Comparison of ENCODE assay signal across 23 cellular contexts in genomic region chr10:8726666-8727065, GRCh38.
DNase-seq lines count a peak whose midpoint lies in the region; ATAC-seq, FAIRE-seq and TF ChIP-seq lines count a peak whose summit lies in the region.
"Had no signal": no experiment of that assay in that cellular context is flagged by ENCODE, and none has a peak within 500 bp of the region (broad histone marks: within the 10 kb centered on the region; RNA-seq: fewer than 3 reads in every experiment).

No MANE protein-coding gene starts in this region.

- peak overlapping the region; percentile 6 for H3K27ac Mint-ChIP-seq in activated naive CD8-positive, alpha-beta T cell
- H3K27ac Mint-ChIP-seq in activated naive CD8-positive, alpha-beta T cell treated with anti-CD3 and anti-CD28 coated beads for 36 hours = no peak overlapping the region
- H3K27ac Mint-ChIP-seq in activated CD8-positive, alpha-beta memory T cell treated with anti-CD3 and anti-CD28 coated beads, Interleukin-2, amount 10 ng/mL, durations not matched to agents 7 days and 5 days = no peak overlapping the region
- H3K27ac Mint-ChIP-seq: CD4-positive, CD25-positive, alpha-beta regulatory T cell; CD8-positive, alpha-beta memory T cell; IgD-negative memory B cell had no signal

- H4K20me1 ChIP-seq in PC-9 (ENCODE audit: insufficient read depth) (no peaks in the 10 kb centered on the region), keratinocyte (ENCODE audit: control insufficient read depth, extremely low read depth, insufficient read depth, low read length) (no peaks in the 10 kb centered on the region)

- H3K27ac ChIP-seq in PC-9 (peak overlapping the region; percentile 99), keratinocyte (ENCODE audit: control insufficient read depth, insufficient read depth, low read length) (no peak overlapping the region)
- H3K27ac ChIP-seq: GM23248 had no signal

- H3K79me2 ChIP-seq in PC-9 (ENCODE audit: low read depth) = no peaks in the 10 kb centered on the region
- H3K79me2 ChIP-seq in keratinocyte (ENCODE audit: control insufficient read depth, insufficient read depth, low read length) = no peaks in the 10 kb centered on the region

- no peak for DNase-seq in activated naive CD8-positive, alpha-beta T cell treated with anti-CD3 and anti-CD28 coated beads for 36 hours
- DNase-seq in PC-9 (no peak), keratinocyte (ENCODE audit: low read depth, low spot score) (no peak)
- DNase-seq in activated effector memory CD4-positive, alpha-beta T cell treated with anti-CD3 and anti-CD28 coated beads, Interleukin-2, amount 50 U/mL, for 16 hours = no peak
- DNase-seq in activated CD8-positive, alpha-beta memory T cell treated with anti-CD3 and anti-CD28 coated beads, Interleukin-2, amount 50 U/mL, for 48 hours = no peak
- DNase-seq in activated CD8-positive, alpha-beta memory T cell treated with anti-CD3 and anti-CD28 coated beads, Interleukin-2, amount 10 ng/mL, durations not matched to agents 7 days and 5 days = no peak
- DNase-seq: 8988T; BE2C; C1 segment of cervical spinal cord; CD4-positive, CD25-positive, alpha-beta regulatory T cell; CD8-positive, alpha-beta memory T cell; COR-L47; DMS 273 treated with DMSO at 0.1 percent for 48 hours; DMS53; DND-41; EL; GM23248 had no signal

- H3K27me3 Mint-ChIP-seq in activated naive CD8-positive, alpha-beta T cell = peaks cover 5% of the 10 kb centered on the region
- H3K27me3 Mint-ChIP-seq in activated naive CD8-positive, alpha-beta T cell treated with anti-CD3 and anti-CD28 coated beads for 36 hours = peaks cover 15% of the 10 kb centered on the region
- no peaks in the 10 kb centered on the region for H3K27me3 Mint-ChIP-seq in activated CD8-positive, alpha-beta memory T cell treated with anti-CD3 and anti-CD28 coated beads, Interleukin-2, amount 10 ng/mL, durations not matched to agents 7 days and 5 days
- H3K27me3 Mint-ChIP-seq: IgD-negative memory B cell had no signal

- intact Hi-C loops in PC-9 (cut with micrococcal nuclease; ENCODE audit: unreplicated experiment) = loop anchor here (1.0 to 2.0 kb wide), 6 partner anchors 56 to 360 kb away; no protein-coding TSS in a partner anchor

- POLR2A ChIA-PET in PC-9 (lab: Charles Lee; ENCODE audit: unreplicated experiment) = interaction anchor here (0.6 kb wide), 1 partner anchor 360 kb away, joined by 3 read pairs; no protein-coding TSS in a partner anchor

- H3K4me1 Mint-ChIP-seq in activated naive CD8-positive, alpha-beta T cell (ENCODE audit: low read depth) = no peaks in the 10 kb centered on the region
- no peaks in the 10 kb centered on the region for H3K4me1 Mint-ChIP-seq in activated naive CD8-positive, alpha-beta T cell treated with anti-CD3 and anti-CD28 coated beads for 36 hours
- no peaks in the 10 kb centered on the region for H3K4me1 Mint-ChIP-seq in activated CD8-positive, alpha-beta memory T cell treated with anti-CD3 and anti-CD28 coated beads, Interleukin-2, amount 10 ng/mL, durations not matched to agents 7 days and 5 days
- H3K4me1 Mint-ChIP-seq: CD4-positive, CD25-positive, alpha-beta regulatory T cell; CD8-positive, alpha-beta memory T cell; IgD-negative memory B cell had no signal

- H2AFZ ChIP-seq in PC-9 = no peak overlapping the region
- peak overlapping the region; percentile 13 for H2AFZ ChIP-seq in keratinocyte (ENCODE audit: control insufficient read depth, low read length)
- H2AFZ ChIP-seq: GM23248 had no signal

- H3K4me3 ChIP-seq in PC-9 (no peak overlapping the region), keratinocyte (ENCODE audit: control insufficient read depth in 2 of 3, extremely low read depth in 1 of 3, insufficient read depth in 2 of 3, low read depth in 1 of 3, low read length in 3 of 3) (no peak overlapping the region)
- H3K4me3 ChIP-seq: GM12878, GM23248, HAP-1 had no signal

- H3K27me3 ChIP-seq in PC-9 (ENCODE audit: insufficient read depth, low read depth) (no peaks in the 10 kb centered on the region), keratinocyte (ENCODE audit: control insufficient read depth, extremely low read depth, insufficient read depth, low read length) (no peaks in the 10 kb centered on the region)
- H3K27me3 ChIP-seq: BE2C had no signal

- peaks cover 3% of the 10 kb centered on the region for H3K36me3 Mint-ChIP-seq in activated naive CD8-positive, alpha-beta T cell
- H3K36me3 Mint-ChIP-seq in activated naive CD8-positive, alpha-beta T cell treated with anti-CD3 and anti-CD28 coated beads for 36 hours = peaks cover 3% of the 10 kb centered on the region
- H3K36me3 Mint-ChIP-seq in activated CD8-positive, alpha-beta memory T cell treated with anti-CD3 and anti-CD28 coated beads, Interleukin-2, amount 10 ng/mL, durations not matched to agents 7 days and 5 days = no peaks in the 10 kb centered on the region
- H3K36me3 Mint-ChIP-seq: CD4-positive, CD25-positive, alpha-beta regulatory T cell had no signal

- no peak overlapping the region for H3K9ac ChIP-seq in keratinocyte (ENCODE audit: control insufficient read depth, extremely low read depth, insufficient read depth, low read length)
- H3K9ac ChIP-seq: GM23248 had no signal

- no peak overlapping the region for H3K4me3 Mint-ChIP-seq in activated naive CD8-positive, alpha-beta T cell
- no peak overlapping the region for H3K4me3 Mint-ChIP-seq in activated naive CD8-positive, alpha-beta T cell treated with anti-CD3 and anti-CD28 coated beads for 36 hours
- H3K4me3 Mint-ChIP-seq in activated CD8-positive, alpha-beta memory T cell treated with anti-CD3 and anti-CD28 coated beads, Interleukin-2, amount 10 ng/mL, durations not matched to agents 7 days and 5 days = no peak overlapping the region
- H3K4me3 Mint-ChIP-seq: CD4-positive, CD25-positive, alpha-beta regulatory T cell; CD8-positive, alpha-beta memory T cell; IgD-negative memory B cell had no signal

- H3K36me3 ChIP-seq in PC-9 (ENCODE audit: low read depth) (no peaks in the 10 kb centered on the region), keratinocyte (ENCODE audit: control insufficient read depth in 2 of 2, extremely low read depth in 1 of 2, insufficient read depth in 2 of 2, low read length in 2 of 2) (no peaks in the 10 kb centered on the region)
- H3K36me3 ChIP-seq: BE2C, HAP-1 had no signal

- H3K9me1 ChIP-seq in keratinocyte (ENCODE audit: control insufficient read depth, extremely low read depth, insufficient read depth, low read length) = no peaks in the 10 kb centered on the region

- H3F3A ChIP-seq in PC-9 (ENCODE audit: insufficient read depth, low read depth) = peaks cover 21% of the 10 kb centered on the region

- FAIRE-seq in keratinocyte (lab: Jason Lieb, UNC) = peak; percentile 26
- FAIRE-seq: GM12878, GM18507, HepG2 had no signal

- no peak for TF ChIP-seq CTCF in PC-9 (conservative IDR thresholded peaks at IDR 0.05)
- TF ChIP-seq CTCF in keratinocyte (optimal IDR thresholded peaks at IDR 0.05 in 1 of 3, IDR thresholded peaks at IDR 0.05 in 1 of 3, conservative IDR thresholded peaks at IDR 0.05 in 1 of 3; ENCODE audit: extremely low read depth in 1 of 3, insufficient read depth in 2 of 3, low read length in 3 of 3) = no peak

- no peaks in the 10 kb centered on the region; the same call in 1 of the 2 replicates for H3K9me3 ChIP-seq in PC-9 (ENCODE audit: insufficient read depth, low read depth)
- H3K9me3 ChIP-seq in keratinocyte (ENCODE audit: control insufficient read depth, low read depth, low read length) = no peaks in the 10 kb centered on the region
- H3K9me3 ChIP-seq: HAP-1 had no signal

- no peaks in the 10 kb centered on the region for H3K9me2 ChIP-seq in PC-9 (ENCODE audit: insufficient read depth)

- peak overlapping the region; percentile 35 for H3K4me2 ChIP-seq in PC-9
- H3K4me2 ChIP-seq in keratinocyte (ENCODE audit: control insufficient read depth, extremely low read depth, insufficient read depth, low read depth, low read length) = no peak overlapping the region

- ATAC-seq in activated CD8-positive, alpha-beta memory T cell treated with anti-CD3 and anti-CD28 coated beads, Interleukin-2, amount 10 ng/mL, durations not matched to agents 7 days and 5 days = no peak
- ATAC-seq: GM12878, HepG2 had no signal

- no TSS peak for BruUV-seq in PC-9 (replicated peaks; lab: Mats Ljungman, UMichigan)

- CTCF ChIA-PET in PC-9 (lab: Charles Lee) = interaction anchor here (0.6 kb wide), 2 partner anchors 673 to 700 kb away, joined by 3 to 4 read pairs; no protein-coding TSS in a partner anchor
- CTCF ChIA-PET in activated CD8-positive, alpha-beta memory T cell treated with anti-CD3 and anti-CD28 coated beads, Interleukin-2, amount 10 ng/mL, durations not matched to agents 7 days and 5 days (lab: Charles Lee) = no interaction called here

- H3K9me3 Mint-ChIP-seq in activated naive CD8-positive, alpha-beta T cell (ENCODE audit: low read depth) = peaks cover 10% of the 10 kb centered on the region
- peaks cover 7% of the 10 kb centered on the region for H3K9me3 Mint-ChIP-seq in activated naive CD8-positive, alpha-beta T cell treated with anti-CD3 and anti-CD28 coated beads for 36 hours
- no peaks in the 10 kb centered on the region for H3K9me3 Mint-ChIP-seq in activated CD8-positive, alpha-beta memory T cell treated with anti-CD3 and anti-CD28 coated beads, Interleukin-2, amount 10 ng/mL, durations not matched to agents 7 days and 5 days (ENCODE audit: low read depth)

- dilution Hi-C loops in keratinocyte (cut with MboI; ENCODE audit: extremely low pct_ligation_motif_present, low sequenced_read_pairs) = no loop called here

- H3K4me1 ChIP-seq in PC-9 (replicated peaks; ENCODE audit: insufficient read depth) (peaks cover 40% of the 10 kb centered on the region), keratinocyte (ENCODE audit: control insufficient read depth, extremely low read depth, insufficient read depth, low read length) (no peaks in the 10 kb centered on the region)
- H3K4me1 ChIP-seq: BE2C, HAP-1 had no signal
